8 cellular contexts compared by ENCODE assay signal in the genomic region with DNA sequence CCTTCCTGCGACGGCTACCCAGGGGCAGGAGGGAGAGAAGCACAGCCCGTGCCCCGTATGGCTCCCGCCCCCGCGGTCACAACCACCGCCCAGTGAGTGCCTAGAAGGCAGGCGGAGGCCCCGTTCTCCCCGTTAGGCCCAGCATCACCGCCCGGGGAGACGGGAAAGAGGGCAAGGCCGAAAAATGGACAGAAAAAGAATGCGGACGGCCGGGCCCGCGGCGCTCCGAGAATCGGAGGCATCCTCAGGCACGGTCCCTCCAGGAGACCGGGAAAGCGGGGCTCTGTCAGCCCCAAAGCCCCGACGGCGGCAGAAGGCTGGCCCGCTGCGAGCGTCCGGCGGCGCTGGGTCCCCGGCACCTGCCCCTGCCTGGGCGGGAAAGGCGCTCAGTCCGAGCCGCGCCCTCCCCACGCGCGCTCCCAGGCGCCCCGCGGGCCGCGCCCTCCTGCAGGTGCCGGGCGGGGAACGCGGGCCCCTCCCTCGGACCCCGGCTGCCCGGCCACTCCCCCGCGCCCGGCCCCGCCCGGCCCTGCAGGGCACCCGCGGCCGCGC. TPM values are rescaled to one million over a fixed set of nuclear protein-coding genes. Genes with fewer than 3 reads are reported as not detected.
DNase-seq lines count a peak whose midpoint lies in the region; ATAC-seq lines count a peak whose summit lies in the region.

No MANE protein-coding gene starts in this region.

- POLR2A ChIA-PET in CD8-positive, alpha-beta memory T cell (lab: Charles Lee) = interaction anchor here (0.7 to 1.5 kb wide), 6 partner anchors 27 to 149 kb away, joined by 3 to 7 read pairs (median 4); a partner anchor contains a TSS

- H3K36me3 ChIP-seq in CD8-positive, alpha-beta memory T cell (ENCODE audit: insufficient read depth, low read length) = no peaks in the 10 kb centered on the region
- H3K36me3 ChIP-seq in Karpas-422 (ENCODE audit: insufficient read depth, low read length) (no peaks in the 10 kb centered on the region), rectal smooth muscle tissue (ENCODE audit: control insufficient read depth, insufficient read depth, low read length) (no peaks in the 10 kb centered on the region)

- no peaks in the 10 kb centered on the region for H3K9me2 ChIP-seq in Karpas-422 (replicated peaks; ENCODE audit: insufficient read depth, low read length)

- H3K36me3 Mint-ChIP-seq in CD8-positive, alpha-beta memory T cell = peaks cover 0 to 12% (median 0%) of the 10 kb centered on the region in 3 donors
- peaks cover 15% of the 10 kb centered on the region for H3K36me3 Mint-ChIP-seq in activated T-helper 17 cell treated with anti-CD3 and anti-CD28 coated beads, Interleukin-2, amount 50 U/mL, for 72 hours (ENCODE audit: low read depth)

- intact Hi-C loops in cardiac septum (cut with DNase I) = loop anchor here (2.0 to 5.0 kb wide), 2 partner anchors 28 to 40 kb away; a partner anchor contains a TSS

- peak overlapping the region; percentile 93 for H3K9ac ChIP-seq in Karpas-422 (ENCODE audit: low read length)
- H3K9ac ChIP-seq in rectal smooth muscle tissue (ENCODE audit: low read length) = peak overlapping the region; percentile 88

- CTCF ChIA-PET in CD8-positive, alpha-beta memory T cell (lab: Charles Lee) = no interaction called here

- H3K4me3 Mint-ChIP-seq in CD8-positive, alpha-beta memory T cell = peak overlapping the region; percentile 88 to 96 (median 89)
- H3K4me3 Mint-ChIP-seq in activated T-helper 17 cell treated with anti-CD3 and anti-CD28 coated beads, Interleukin-2, amount 50 U/mL, for 72 hours = peak overlapping the region; percentile 100

- H3K27ac ChIP-seq in CD8-positive, alpha-beta memory T cell (ENCODE audit: low read depth, low read length) = peak overlapping the region; percentile 77
- H3K27ac ChIP-seq in Karpas-422 (ENCODE audit: low read length) = peak overlapping the region; percentile 66
- H3K27ac ChIP-seq in rectal smooth muscle tissue (ENCODE audit: low read depth, low read length) = peak overlapping the region; percentile 60

- peak overlapping the region; percentile 78 for H3K4me3 ChIP-seq in CD8-positive, alpha-beta memory T cell (ENCODE audit: low read length)
- H3K4me3 ChIP-seq in Karpas-422 (ENCODE audit: low read length) (peak overlapping the region; percentile 93), rectal smooth muscle tissue (ENCODE audit: low read length) (peak overlapping the region; percentile 72)

- H3K27ac Mint-ChIP-seq in CD8-positive, alpha-beta memory T cell = peak overlapping the region; percentile 86 to 99 (median 96)
- H3K27ac Mint-ChIP-seq in activated T-helper 17 cell treated with anti-CD3 and anti-CD28 coated beads, Interleukin-2, amount 50 U/mL, for 72 hours = peak overlapping the region; percentile 99

- ATAC-seq in GM21526 (IDR thresholded peaks at IDR 0.05; ENCODE audit: low FRiP score, unreplicated experiment) = peak; percentile 50
- peak; percentile 48 for ATAC-seq in activated T-helper 17 cell treated with anti-CD3 and anti-CD28 coated beads, Interleukin-2, amount 50 U/mL, for 72 hours (replicated peaks)

- H3K27me3 ChIP-seq in CD8-positive, alpha-beta memory T cell (ENCODE audit: insufficient read depth, low read length, poor library complexity, severe bottlenecking) = no peaks in the 10 kb centered on the region
- H3K27me3 ChIP-seq in Karpas-422 (ENCODE audit: low read length) (no peaks in the 10 kb centered on the region), rectal smooth muscle tissue (ENCODE audit: control insufficient read depth, insufficient read depth, low read length) (no peaks in the 10 kb centered on the region)

- peak in 3 of 5 donors; percentile 23 to 38 (median 33) for DNase-seq in CD8-positive, alpha-beta memory T cell
- DNase-seq in Karpas-422 = peak; percentile 70
- DNase-seq in cardiac septum (ENCODE audit: low spot score) = peak; percentile 82
- DNase-seq in medulla oblongata (ENCODE audit: extremely low spot score) = no peak
- no peak for DNase-seq in putamen (ENCODE audit: low spot score)

- peaks cover 21% of the 10 kb centered on the region for H3K4me1 ChIP-seq in CD8-positive, alpha-beta memory T cell (ENCODE audit: insufficient read depth, low read length)
- H3K4me1 ChIP-seq in Karpas-422 (ENCODE audit: low read length) = peaks cover 30% of the 10 kb centered on the region
- peaks cover 7% of the 10 kb centered on the region for H3K4me1 ChIP-seq in rectal smooth muscle tissue (ENCODE audit: control insufficient read depth, insufficient read depth, low read length)

- H3K79me2 ChIP-seq in Karpas-422 (ENCODE audit: low read length) = peaks cover 25% of the 10 kb centered on the region

- no peaks in the 10 kb centered on the region for H3K9me3 Mint-ChIP-seq in CD8-positive, alpha-beta memory T cell
- no peaks in the 10 kb centered on the region for H3K9me3 Mint-ChIP-seq in activated T-helper 17 cell treated with anti-CD3 and anti-CD28 coated beads, Interleukin-2, amount 50 U/mL, for 72 hours

- H4K20me1 ChIP-seq in Karpas-422 (ENCODE audit: insufficient read depth, low read depth, low read length) = no peaks in the 10 kb centered on the region

- peaks cover 0 to 4% of the 10 kb centered on the region in 2 donors for H3K27me3 Mint-ChIP-seq in CD8-positive, alpha-beta memory T cell
- no peaks in the 10 kb centered on the region for H3K27me3 Mint-ChIP-seq in activated T-helper 17 cell treated with anti-CD3 and anti-CD28 coated beads, Interleukin-2, amount 50 U/mL, for 72 hours

- peak overlapping the region; percentile 98 for H3K4me2 ChIP-seq in Karpas-422 (ENCODE audit: low read depth, low read length, poor library complexity, severe bottlenecking)

- H2AFZ ChIP-seq in Karpas-422 (ENCODE audit: low read length) = peak overlapping the region; percentile 1; the same call in 1 of the 2 replicates

- H3K9me3 ChIP-seq in CD8-positive, alpha-beta memory T cell (ENCODE audit: low read length) = no peaks in the 10 kb centered on the region
- H3K9me3 ChIP-seq in Karpas-422 (ENCODE audit: low read length) = no peaks in the 10 kb centered on the region

- H3K4me1 Mint-ChIP-seq in CD8-positive, alpha-beta memory T cell = peaks cover 20 to 37% (median 25%) of the 10 kb centered on the region in 3 donors
- peaks cover 6% of the 10 kb centered on the region for H3K4me1 Mint-ChIP-seq in activated T-helper 17 cell treated with anti-CD3 and anti-CD28 coated beads, Interleukin-2, amount 50 U/mL, for 72 hours

RNA-seq across cellular contexts. Expression of a gene that starts 0.4 kb away (rescaled TPM):
- 10 to 100 TPM; 56.1 to 57.0 TPM for total RNA-seq in CD8-positive, alpha-beta memory T cell
- polyA plus RNA-seq in CD8-positive, alpha-beta memory T cell = 76.1 TPM
- total RNA-seq in Karpas-422 (2014; rRNA removed; shearing (Covaris generic); ENCODE audit: low replicate concordance) = 55.9 and 99.9 TPM in 2 replicates
- 10 to 100 TPM; 45.7 to 94.4 TPM for total RNA-seq in activated T-helper 17 cell treated with anti-CD3 and anti-CD28 coated beads, Interleukin-2, amount 50 U/mL, for 72 hours
- total RNA-seq in cardiac septum = 102 TPM

RNA-seq across cellular contexts. Expression of a gene that starts 2.2 kb away (rescaled TPM):
- not detected for total RNA-seq in CD8-positive, alpha-beta memory T cell
- not detected for polyA plus RNA-seq in CD8-positive, alpha-beta memory T cell
- total RNA-seq in Karpas-422 (2014; rRNA removed; shearing (Covaris generic); ENCODE audit: low replicate concordance) = 0.25 TPM in 1 of 2 replicates, not detected in the other
- total RNA-seq in activated T-helper 17 cell treated with anti-CD3 and anti-CD28 coated beads, Interleukin-2, amount 50 U/mL, for 72 hours = not detected
- total RNA-seq in cardiac septum = 0.32 TPM

RNA-seq across cellular contexts. Expression of a gene that starts 27.7 kb away (rescaled TPM):
- 100 to 1,000 TPM; 463 to 482 TPM for total RNA-seq in CD8-positive, alpha-beta memory T cell
- polyA plus RNA-seq in CD8-positive, alpha-beta memory T cell = 342 TPM
- 175 and 263 TPM in 2 replicates for total RNA-seq in Karpas-422 (2014; rRNA removed; shearing (Covaris generic); ENCODE audit: low replicate concordance)
- 100 to 1,000 TPM; 506 to 602 TPM for total RNA-seq in activated T-helper 17 cell treated with anti-CD3 and anti-CD28 coated beads, Interleukin-2, amount 50 U/mL, for 72 hours
- total RNA-seq in cardiac septum = 371 TPM

RNA-seq across cellular contexts. Expression of a gene that starts 28.7 kb away (rescaled TPM):
- total RNA-seq in CD8-positive, alpha-beta memory T cell = not detected
- not detected for polyA plus RNA-seq in CD8-positive, alpha-beta memory T cell
- not detected in 2 replicates for total RNA-seq in Karpas-422 (2014; rRNA removed; shearing (Covaris generic); ENCODE audit: low replicate concordance)
- under 1 TPM in 1 of 2 donors, not detected in 1; 0.26 TPM for total RNA-seq in activated T-helper 17 cell treated with anti-CD3 and anti-CD28 coated beads, Interleukin-2, amount 50 U/mL, for 72 hours
- not detected for total RNA-seq in cardiac septum

RNA-seq across cellular contexts. Expression of a gene that starts 38.5 kb away (rescaled TPM):
- total RNA-seq in CD8-positive, alpha-beta memory T cell = 100 to 1,000 TPM; 662 to 677 TPM
- 237 TPM for polyA plus RNA-seq in CD8-positive, alpha-beta memory T cell
- 68.5 and 119 TPM in 2 replicates for total RNA-seq in Karpas-422 (2014; rRNA removed; shearing (Covaris generic); ENCODE audit: low replicate concordance)
- total RNA-seq in activated T-helper 17 cell treated with anti-CD3 and anti-CD28 coated beads, Interleukin-2, amount 50 U/mL, for 72 hours = 100 to 1,000 TPM; 384 to 814 TPM
- total RNA-seq in cardiac septum = 158 TPM

Comparison
In these comparisons a context has a peak if more than half of its experiments do, and no peak if none do; other contexts are left out.
1. DNase-seq: peak in CD8-positive, alpha-beta memory T cell (3 of 5), Karpas-422 (single experiment) and cardiac septum (single experiment); none in medulla oblongata (single experiment) and putamen (single experiment).
2. Peak in every context shown above with its lines, with median percentiles within 50 percentile points of each other: H3K27ac ChIP-seq and H3K4me3 ChIP-seq.